Comparison of ENCODE assay signal across 11 cellular contexts in genomic region chr3:141405581-141405980, GRCh38. TPM values are rescaled to one million over a fixed set of nuclear protein-coding genes. Genes with fewer than 3 reads are reported as not detected.
DNase-seq lines count a peak whose midpoint lies in the region; ATAC-seq and TF ChIP-seq lines count a peak whose summit lies in the region.
"Had no signal": no experiment of that assay in that cellular context is flagged by ENCODE, and none has a peak within 500 bp of the region (broad histone marks: within the 10 kb centered on the region; RNA-seq: fewer than 3 reads in every experiment).

No MANE protein-coding gene starts in this region.

- H3K9ac ChIP-seq in fibroblast of lung (ENCODE audit: insufficient read depth, low read length) (peak overlapping the region; percentile 35), smooth muscle cell (ENCODE audit: low read depth) (peak overlapping the region; percentile 31)

- H2AFZ ChIP-seq in fibroblast of lung (ENCODE audit: low read length): no peak overlapping the region
- no peak overlapping the region for H2AFZ ChIP-seq in smooth muscle cell (ENCODE audit: low read depth)

- TF ChIP-seq CTCF in fibroblast of lung (conservative IDR thresholded peaks at IDR 0.05 in 1 of 2, IDR thresholded peaks at IDR 0.05 in 1 of 2; ENCODE audit: low read depth in 1 of 2, low read length in 2 of 2) (no peak), smooth muscle cell (IDR thresholded peaks at IDR 0.05; ENCODE audit: borderline replicate concordance, insufficient read depth, poor library complexity, severe bottlenecking) (no peak)

- H3K79me2 ChIP-seq in fibroblast of lung (ENCODE audit: control insufficient read depth, insufficient read depth, low read length): peaks cover 79% of the 10 kb centered on the region
- peaks cover 9% of the 10 kb centered on the region for H3K79me2 ChIP-seq in smooth muscle cell (ENCODE audit: low read depth)

- no peak overlapping the region for H3K4me3 Mint-ChIP-seq in activated CD8-positive, alpha-beta memory T cell treated with anti-CD3 and anti-CD28 coated beads, Interleukin-2, amount 10 ng/mL, durations not matched to agents 7 days and 5 days
- peak overlapping the region; percentile 19 for H3K4me3 Mint-ChIP-seq in T-helper 17 cell

- 59% methylated on average over 4 of the region's 4 CpGs for WGBS in smooth muscle cell (ENCODE audit: low lambda C conversion rate)

- no peaks in the 10 kb centered on the region for H3K27me3 ChIP-seq in fibroblast of lung (ENCODE audit: control insufficient read depth, insufficient read depth, low read length)
- no peaks in the 10 kb centered on the region for H3K27me3 ChIP-seq in smooth muscle cell (ENCODE audit: low read depth)

- peaks cover 51% of the 10 kb centered on the region for H3K36me3 Mint-ChIP-seq in activated CD8-positive, alpha-beta memory T cell treated with anti-CD3 and anti-CD28 coated beads, Interleukin-2, amount 10 ng/mL, durations not matched to agents 7 days and 5 days
- peaks cover 14% of the 10 kb centered on the region for H3K36me3 Mint-ChIP-seq in T-helper 17 cell (ENCODE audit: low read depth)

- H3K27ac Mint-ChIP-seq in activated CD8-positive, alpha-beta memory T cell treated with anti-CD3 and anti-CD28 coated beads, Interleukin-2, amount 10 ng/mL, durations not matched to agents 7 days and 5 days: peak overlapping the region; percentile 5
- peak overlapping the region; percentile 98 for H3K27ac Mint-ChIP-seq in T-helper 17 cell

- H3K9me3 Mint-ChIP-seq in activated CD8-positive, alpha-beta memory T cell treated with anti-CD3 and anti-CD28 coated beads, Interleukin-2, amount 10 ng/mL, durations not matched to agents 7 days and 5 days (ENCODE audit: low read depth): no peaks in the 10 kb centered on the region

- H3K4me1 Mint-ChIP-seq in activated CD8-positive, alpha-beta memory T cell treated with anti-CD3 and anti-CD28 coated beads, Interleukin-2, amount 10 ng/mL, durations not matched to agents 7 days and 5 days: peaks cover 72% of the 10 kb centered on the region
- peaks cover 49% of the 10 kb centered on the region for H3K4me1 Mint-ChIP-seq in T-helper 17 cell

- H3K27me3 Mint-ChIP-seq in activated CD8-positive, alpha-beta memory T cell treated with anti-CD3 and anti-CD28 coated beads, Interleukin-2, amount 10 ng/mL, durations not matched to agents 7 days and 5 days: no peaks in the 10 kb centered on the region
- no peaks in the 10 kb centered on the region for H3K27me3 Mint-ChIP-seq in T-helper 17 cell

- DNase-seq in activated CD8-positive, alpha-beta memory T cell treated with anti-CD3 and anti-CD28 coated beads, Interleukin-2, amount 10 ng/mL, durations not matched to agents 7 days and 5 days: no peak
- no peak for DNase-seq in activated CD8-positive, alpha-beta memory T cell treated with anti-CD3 and anti-CD28 coated beads for 24 hours
- DNase-seq in T-helper 17 cell (no peak), fibroblast of lung (ENCODE audit: low read depth in 2 of 2) (peak; percentile 39 to 88), smooth muscle cell (lab: John Stamatoyannopoulos, UW; ENCODE audit: unreplicated experiment) (no peak), iPS-NIHi7 (ENCODE audit: extremely low spot score) (no peak), DMS153 treated with DMSO at 0.1 percent for 48 hours (lab: John Stamatoyannopoulos, UW; ENCODE audit: unreplicated experiment) (no peak), activated gamma-delta T cell treated with Interleukin-2 at 50 U/mL for 16 hours (no peak)
- DNase-seq: cortex of kidney, NCI-H2171 treated with DMSO at 0.1 percent for 48 hours had no signal

- peak overlapping the region; percentile 92 for H3K27ac ChIP-seq in fibroblast of lung (ENCODE audit: insufficient read depth, low read length)
- peak overlapping the region; percentile 78 for H3K27ac ChIP-seq in smooth muscle cell (ENCODE audit: low read depth)

- no peaks in the 10 kb centered on the region for H3K9me3 ChIP-seq in T-helper 17 cell (ENCODE audit: control insufficient read depth, low read length, poor library complexity, severe bottlenecking)
- no peaks in the 10 kb centered on the region for H3K9me3 ChIP-seq in fibroblast of lung (ENCODE audit: control insufficient read depth, insufficient read depth, low read depth, low read length)
- no peaks in the 10 kb centered on the region for H3K9me3 ChIP-seq in smooth muscle cell (replicated peaks; ENCODE audit: low read depth)

- no peak for ATAC-seq in activated CD8-positive, alpha-beta memory T cell treated with anti-CD3 and anti-CD28 coated beads, Interleukin-2, amount 10 ng/mL, durations not matched to agents 7 days and 5 days
- no peak for ATAC-seq in T-helper 17 cell

- H3K4me1 ChIP-seq in fibroblast of lung (ENCODE audit: control insufficient read depth, extremely low read depth, insufficient read depth, low read length) (peaks cover 53% of the 10 kb centered on the region), smooth muscle cell (ENCODE audit: low read depth) (peaks cover 28% of the 10 kb centered on the region)

- H3K36me3 ChIP-seq in fibroblast of lung (ENCODE audit: control insufficient read depth, insufficient read depth, low read length) (peaks cover 10% of the 10 kb centered on the region), smooth muscle cell (ENCODE audit: low read depth) (no peaks in the 10 kb centered on the region)

- H3K4me2 ChIP-seq in fibroblast of lung (ENCODE audit: extremely low read depth, insufficient read depth, low read length) (peak overlapping the region; percentile 29), smooth muscle cell (peak overlapping the region; percentile 23)

- H3F3A ChIP-seq in smooth muscle cell (ENCODE audit: low read depth): peaks cover under 1% of the 10 kb centered on the region

- CTCF ChIA-PET in activated CD8-positive, alpha-beta memory T cell treated with anti-CD3 and anti-CD28 coated beads, Interleukin-2, amount 10 ng/mL, durations not matched to agents 7 days and 5 days (lab: Charles Lee): interaction anchor here (1.2 to 3.6 kb wide), 5 partner anchors 8 to 49 kb away, joined by 4 to 13 read pairs (median 5); no protein-coding TSS in a partner anchor

- H4K20me1 ChIP-seq in fibroblast of lung (ENCODE audit: control insufficient read depth, extremely low read depth, insufficient read depth, low read length) (no peaks in the 10 kb centered on the region), smooth muscle cell (ENCODE audit: low read depth) (no peaks in the 10 kb centered on the region)

- H3K4me3 ChIP-seq in fibroblast of lung (replicated peaks in 1 of 4; ENCODE audit: control extremely low read depth in 1 of 4, insufficient read depth in 1 of 4, low read depth in 3 of 4, low read length in 4 of 4) (peak overlapping the region in 1 of 4 experiments; percentile 70), smooth muscle cell (no peak overlapping the region)
- H3K4me3 ChIP-seq: skin epidermis had no signal

RNA-seq across cellular contexts. Expression of gene ZBTB38, which starts 37.3 kb away (rescaled TPM):
- total RNA-seq in activated CD8-positive, alpha-beta memory T cell treated with anti-CD3 and anti-CD28 coated beads, Interleukin-2, amount 10 ng/mL, durations not matched to agents 7 days and 5 days: 10 to 100 TPM; 42.5 to 49.4 TPM
- 10 to 100 TPM; 51.6 to 54.0 TPM for total RNA-seq in T-helper 17 cell
- total RNA-seq in fibroblast of lung: 142 and 191 TPM in 2 replicates
- 64.0 and 96.0 TPM in 2 replicates for polyA plus RNA-seq in fibroblast of lung
- polyA plus RNA-seq in fibroblast of lung (2012): 41.3 and 85.4 TPM in 2 replicates
- polyA minus RNA-seq in fibroblast of lung (ENCODE audit: low replicate concordance): 105 and 128 TPM in 2 replicates
- total RNA-seq in smooth muscle cell: 68.0 and 108 TPM in 2 replicates
- polyA plus RNA-seq in smooth muscle cell: 21.7 and 22.2 TPM in 2 replicates

Comparison
In these comparisons a context has a peak if more than half of its experiments do, and no peak if none do; other contexts are left out.
1. DNase-seq: peak in fibroblast of lung (2 of 2); none in activated CD8-positive, alpha-beta memory T cell treated with anti-CD3 and anti-CD28 coated beads, Interleukin-2, amount 10 ng/mL, durations not matched to agents 7 days and 5 days (single experiment), activated CD8-positive, alpha-beta memory T cell treated with anti-CD3 and anti-CD28 coated beads for 24 hours (single experiment), T-helper 17 cell (0 of 3), smooth muscle cell (single experiment), iPS-NIHi7 (single experiment), DMS153 treated with DMSO at 0.1 percent for 48 hours (single experiment) and activated gamma-delta T cell treated with Interleukin-2 at 50 U/mL for 16 hours (single experiment).